In the genomic region with DNA sequence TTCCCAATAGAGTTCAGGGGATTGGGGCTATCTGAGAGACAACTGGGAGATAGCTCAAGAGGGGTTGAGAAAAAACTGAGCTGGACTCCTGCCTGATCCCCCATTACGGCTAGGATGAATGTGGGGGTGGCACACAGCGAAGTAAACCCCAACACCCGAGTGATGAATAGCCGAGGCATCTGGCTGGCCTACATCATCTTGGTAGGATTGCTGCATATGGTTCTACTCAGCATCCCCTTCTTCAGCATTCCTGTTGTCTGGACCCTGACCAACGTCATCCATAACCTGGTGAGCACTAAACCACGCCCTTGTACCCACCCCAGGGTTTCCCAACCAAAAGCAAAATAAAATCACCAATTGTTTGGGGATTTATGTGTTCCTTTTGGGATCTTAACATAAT, we compare ENCODE assay signal across 9 cellular contexts. TPM values are rescaled to one million over a fixed set of nuclear protein-coding genes. Genes with fewer than 3 reads are reported as not detected.
A peak's percentile ranks its signal among the peaks of the same experiment; 100 is the strongest.
DNase-seq lines count a peak whose midpoint lies in the region; ATAC-seq, FAIRE-seq and TF ChIP-seq lines count a peak whose summit lies in the region.
"Had no signal": no experiment of that assay in that cellular context is flagged by ENCODE, and none has a peak within 500 bp of the region (broad histone marks: within the 10 kb centered on the region; RNA-seq: fewer than 3 reads in every experiment).

No MANE protein-coding gene starts in this region.

- H3K4me3 ChIP-seq in SJCRH30 (peak overlapping the region; percentile 87), subcutaneous abdominal adipose tissue (ENCODE audit: low read depth in 1 of 5, low read length in 5 of 5) (peak overlapping the region in 3 of 5 donors; percentile 83 to 93 (median 93))

- CTCF ChIA-PET in activated CD4-positive, alpha-beta T cell treated with anti-CD3 and anti-CD28 coated beads, Interleukin-2, amount 10 ng/mL, durations not matched to agents 7 days and 5 days (lab: Charles Lee), result interaction anchor here (1.0 to 3.1 kb wide), 6 partner anchors 10 to 307 kb away, joined by 3 to 16 read pairs (median 4); a partner anchor contains a TSS

- H3K9ac ChIP-seq in subcutaneous abdominal adipose tissue (ENCODE audit: low read length in 5 of 5), result peak overlapping the region in 2 of 5 donors; percentile 19 to 86

- H3K9me3 ChIP-seq in SJCRH30 (replicated peaks), result no peaks in the 10 kb centered on the region
- H3K9me3 ChIP-seq in subcutaneous abdominal adipose tissue (ENCODE audit: control insufficient read depth in 5 of 5, low read length in 5 of 5), result no peaks in the 10 kb centered on the region

- FAIRE-seq in D721Med (lab: Jason Lieb, UNC), result no peak

- TF ChIP-seq CTCF in foreskin keratinocyte (conservative IDR thresholded peaks at IDR 0.05) (no peak), D721Med (IDR thresholded peaks at IDR 0.05; ENCODE audit: insufficient read depth, missing control alignments) (no peak)

- H3K36me3 Mint-ChIP-seq in activated CD4-positive, alpha-beta T cell treated with anti-CD3 and anti-CD28 coated beads, Interleukin-2, amount 10 ng/mL, durations not matched to agents 7 days and 5 days (ENCODE audit: low read depth), result peaks cover 47% of the 10 kb centered on the region

- H3K27me3 ChIP-seq in SJCRH30, result no peaks in the 10 kb centered on the region
- H3K27me3 ChIP-seq in foreskin keratinocyte, result no peaks in the 10 kb centered on the region
- H3K27me3 ChIP-seq in subcutaneous abdominal adipose tissue (ENCODE audit: control insufficient read depth in 5 of 5, insufficient read depth in 4 of 5, low read length in 5 of 5), result peaks cover 0 to 3% (median 0%) of the 10 kb centered on the region in 5 donors

- DNase-seq in activated CD4-positive, alpha-beta T cell treated with anti-CD3 and anti-CD28 coated beads, Interleukin-2, amount 10 ng/mL, durations not matched to agents 7 days and 5 days, result no peak
- DNase-seq in activated CD4-positive, alpha-beta T cell treated with anti-CD3 and anti-CD28 coated beads, Interleukin-2, amount 50 U/mL, for 1 hour, result no peak
- no peak for DNase-seq in SJCRH30
- DNase-seq in foreskin keratinocyte, result no peak
- no peak for DNase-seq in D721Med (ENCODE audit: insufficient read length, low spot score)
- no peak for DNase-seq in NCI-H1694 treated with DMSO at 0.1 percent for 48 hours (lab: John Stamatoyannopoulos, UW)
- DNase-seq in left ventricle myocardium superior, result no peak

- POLR2A ChIA-PET in activated CD4-positive, alpha-beta T cell treated with anti-CD3 and anti-CD28 coated beads, Interleukin-2, amount 10 ng/mL, durations not matched to agents 7 days and 5 days (lab: Charles Lee), result no interaction called here

- H3K27me3 Mint-ChIP-seq in activated CD4-positive, alpha-beta T cell treated with anti-CD3 and anti-CD28 coated beads, Interleukin-2, amount 10 ng/mL, durations not matched to agents 7 days and 5 days, result no peaks in the 10 kb centered on the region

- peak overlapping the region; percentile 6 for H3K27ac Mint-ChIP-seq in activated CD4-positive, alpha-beta T cell treated with anti-CD3 and anti-CD28 coated beads, Interleukin-2, amount 10 ng/mL, durations not matched to agents 7 days and 5 days

- no peaks in the 10 kb centered on the region for H3K9me3 Mint-ChIP-seq in activated CD4-positive, alpha-beta T cell treated with anti-CD3 and anti-CD28 coated beads, Interleukin-2, amount 10 ng/mL, durations not matched to agents 7 days and 5 days
- H3K9me3 Mint-ChIP-seq: CD14-positive monocyte had no signal

- peaks cover 8% of the 10 kb centered on the region for H3K4me1 ChIP-seq in SJCRH30
- peaks cover 7% of the 10 kb centered on the region for H3K4me1 ChIP-seq in foreskin keratinocyte
- peaks cover 9 to 32% (median 30%) of the 10 kb centered on the region in 5 donors for H3K4me1 ChIP-seq in subcutaneous abdominal adipose tissue (ENCODE audit: control insufficient read depth in 5 of 5, insufficient read depth in 5 of 5, low read length in 5 of 5)

- no peak overlapping the region for H3K4me3 Mint-ChIP-seq in activated CD4-positive, alpha-beta T cell treated with anti-CD3 and anti-CD28 coated beads, Interleukin-2, amount 10 ng/mL, durations not matched to agents 7 days and 5 days

- H3K27ac ChIP-seq in SJCRH30 (peak overlapping the region; percentile 69), foreskin keratinocyte (peak overlapping the region; percentile 13), subcutaneous abdominal adipose tissue (ENCODE audit: low read depth, low read length) (no peak overlapping the region)

- intact Hi-C loops in left ventricle myocardium superior (cut with micrococcal nuclease), result no loop called here

- peaks cover 53% of the 10 kb centered on the region for H3K36me3 ChIP-seq in SJCRH30
- H3K36me3 ChIP-seq in subcutaneous abdominal adipose tissue (ENCODE audit: control insufficient read depth in 5 of 5, insufficient read depth in 5 of 5, low read length in 5 of 5), result peaks cover 23 to 54% (median 42%) of the 10 kb centered on the region in 5 donors

- peaks cover 46% of the 10 kb centered on the region for H3K4me1 Mint-ChIP-seq in activated CD4-positive, alpha-beta T cell treated with anti-CD3 and anti-CD28 coated beads, Interleukin-2, amount 10 ng/mL, durations not matched to agents 7 days and 5 days

- ATAC-seq in foreskin keratinocyte (no peak), left ventricle myocardium superior (no peak)

RNA-seq across cellular contexts. Expression of a gene that starts 1.0 kb away (rescaled TPM):
- total RNA-seq in activated CD4-positive, alpha-beta T cell treated with anti-CD3 and anti-CD28 coated beads, Interleukin-2, amount 10 ng/mL, durations not matched to agents 7 days and 5 days, result 10 to 100 TPM; 52.7 to 67.1 TPM
- total RNA-seq in SJCRH30 (2014; rRNA removed; shearing (Covaris generic)), result 25.4 and 27.6 TPM in 2 replicates
- total RNA-seq in foreskin keratinocyte (85.9 and 103 TPM in 2 replicates), left ventricle myocardium superior (15.7 TPM)
- 142 and 154 TPM in 2 replicates for polyA plus RNA-seq in foreskin keratinocyte

RNA-seq across cellular contexts. Expression of a gene that starts 1.4 kb away (rescaled TPM):
- 100 to 1,000 TPM in 1 of 2 experiments, 10 to 100 TPM in 1; 87.5 to 102 TPM for total RNA-seq in activated CD4-positive, alpha-beta T cell treated with anti-CD3 and anti-CD28 coated beads, Interleukin-2, amount 10 ng/mL, durations not matched to agents 7 days and 5 days
- 109 and 132 TPM in 2 replicates for total RNA-seq in SJCRH30 (2014; rRNA removed; shearing (Covaris generic))
- total RNA-seq in foreskin keratinocyte, result 123 and 126 TPM in 2 replicates
- 155 and 161 TPM in 2 replicates for polyA plus RNA-seq in foreskin keratinocyte
- total RNA-seq in left ventricle myocardium superior, result 51.6 TPM

RNA-seq across cellular contexts. Expression of a gene that starts 10.5 kb away (rescaled TPM):
- 10 to 100 TPM; 32.6 to 35.8 TPM for total RNA-seq in activated CD4-positive, alpha-beta T cell treated with anti-CD3 and anti-CD28 coated beads, Interleukin-2, amount 10 ng/mL, durations not matched to agents 7 days and 5 days
- total RNA-seq in SJCRH30 (2014; rRNA removed; shearing (Covaris generic)), result 33.3 TPM in 2 replicates
- 29.1 TPM in 2 replicates for total RNA-seq in foreskin keratinocyte
- polyA plus RNA-seq in foreskin keratinocyte, result 13.9 and 16.8 TPM in 2 replicates
- 20.3 TPM for total RNA-seq in left ventricle myocardium superior

RNA-seq across cellular contexts. Expression of a gene that starts 23.9 kb away (rescaled TPM):
- not detected for total RNA-seq in activated CD4-positive, alpha-beta T cell treated with anti-CD3 and anti-CD28 coated beads, Interleukin-2, amount 10 ng/mL, durations not matched to agents 7 days and 5 days
- total RNA-seq in SJCRH30 (2014; rRNA removed; shearing (Covaris generic)), result 0.91 and 1.0 TPM in 2 replicates
- total RNA-seq in foreskin keratinocyte, result 5.2 and 6.3 TPM in 2 replicates
- 4.9 and 5.9 TPM in 2 replicates for polyA plus RNA-seq in foreskin keratinocyte
- 2.1 TPM for total RNA-seq in left ventricle myocardium superior
